In the genomic region with DNA sequence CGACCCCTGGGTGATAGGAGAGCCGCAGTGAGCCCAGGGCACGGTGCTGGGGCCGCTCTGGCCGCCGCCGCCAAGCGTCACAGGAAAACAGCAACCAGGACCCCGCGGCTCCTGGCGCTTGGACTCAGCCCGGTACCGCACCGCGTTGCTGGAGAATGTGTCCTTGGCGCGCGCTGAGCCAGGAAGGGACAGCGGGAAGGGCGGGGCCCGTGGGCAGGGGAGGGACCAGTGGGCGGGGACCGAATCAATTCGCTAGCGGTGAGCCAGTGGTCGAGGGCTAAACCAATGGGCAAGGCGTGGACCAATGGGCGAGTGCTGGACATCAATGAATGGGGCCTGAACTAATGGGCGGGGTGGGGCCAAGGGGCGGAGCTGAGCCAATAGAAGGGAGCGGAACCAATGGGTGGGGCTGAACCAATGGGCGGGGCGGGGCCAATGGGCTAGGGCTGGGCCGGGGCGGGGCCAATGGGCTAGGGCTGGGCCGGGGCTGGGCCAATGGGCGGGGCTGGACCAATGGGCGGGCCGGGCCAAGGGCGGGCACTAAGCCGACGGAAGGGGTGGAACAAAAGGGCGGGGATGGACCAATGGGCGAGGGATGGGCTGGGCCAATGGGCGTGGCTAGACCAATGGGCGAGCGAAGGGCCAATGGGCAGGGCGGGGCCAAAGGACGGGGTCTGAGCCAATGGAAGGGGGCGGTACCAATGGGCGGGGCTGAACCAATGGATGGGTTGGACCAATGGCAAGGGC, we compare ENCODE assay signal across 8 cellular contexts. TPM values are rescaled to one million over a fixed set of nuclear protein-coding genes. Genes with fewer than 3 reads are reported as not detected.
DNase-seq lines count a peak whose midpoint lies in the region; ATAC-seq, FAIRE-seq and TF ChIP-seq lines count a peak whose summit lies in the region.

No MANE protein-coding gene starts in this region.

- intact Hi-C loops in aorta (cut with DNase I): loop anchor here in 1 of 2 donors (1.0 kb wide), 1 partner anchor 22 kb away; a partner anchor contains a TSS

- FAIRE-seq in astrocyte (lab: Jason Lieb, UNC): no peak

- no peaks in the 10 kb centered on the region for H3K79me2 ChIP-seq in astrocyte (ENCODE audit: insufficient read depth, low read length)

- H3K9ac ChIP-seq in astrocyte (ENCODE audit: low read length): peak overlapping the region; percentile 88

- no peaks in the 10 kb centered on the region for H4K20me1 ChIP-seq in astrocyte (ENCODE audit: insufficient read depth, low read length)

- H3K4me2 ChIP-seq in astrocyte (ENCODE audit: low read length): peak overlapping the region; percentile 100

- H3K4me1 ChIP-seq in astrocyte (ENCODE audit: insufficient read depth, low read length): peaks cover 16% of the 10 kb centered on the region
- H3K4me1 ChIP-seq in aorta (ENCODE audit: control insufficient read depth in 1 of 2, insufficient read depth in 2 of 2, low read length in 2 of 2): no peaks in the 10 kb centered on the region

- in situ Hi-C loops in GM13976 (cut with MboI; ENCODE audit: low sequenced_read_pairs, unreplicated experiment): no loop called here

- peaks cover 3% of the 10 kb centered on the region for H3K36me3 Mint-ChIP-seq in astrocyte (ENCODE audit: low read depth, unreplicated experiment)

- H3K9me3 ChIP-seq in astrocyte (ENCODE audit: insufficient read depth, low read depth, low read length): no peaks in the 10 kb centered on the region
- no peaks in the 10 kb centered on the region for H3K9me3 ChIP-seq in aorta (ENCODE audit: control insufficient read depth, low read length)

- H3K27ac ChIP-seq in astrocyte (ENCODE audit: low read depth, low read length): peak overlapping the region; percentile 52
- peak overlapping the region in 1 of 2 donors; percentile 83 for H3K27ac ChIP-seq in aorta (ENCODE audit: low read depth in 1 of 2, low read length in 2 of 2)

- peaks cover 15% of the 10 kb centered on the region for H3K4me1 Mint-ChIP-seq in astrocyte (ENCODE audit: low read depth, unreplicated experiment)

- H3K27me3 ChIP-seq in astrocyte (ENCODE audit: insufficient read depth, low read length) (no peaks in the 10 kb centered on the region), aorta (ENCODE audit: control insufficient read depth in 1 of 2, insufficient read depth in 2 of 2, low read length in 1 of 2) (peaks cover 0 to 2% of the 10 kb centered on the region in 2 donors)

- peak overlapping the region; percentile 87 for H3K4me3 ChIP-seq in astrocyte (ENCODE audit: insufficient read depth, low read depth, low read length)
- H3K4me3 ChIP-seq in aorta (ENCODE audit: low read length in 2 of 2): peak overlapping the region; percentile 66 to 70

- H3K36me3 ChIP-seq in astrocyte (ENCODE audit: insufficient read depth, low read length) (no peaks in the 10 kb centered on the region), aorta (ENCODE audit: control insufficient read depth in 1 of 2, insufficient read depth in 2 of 2, low read length in 1 of 2) (no peaks in the 10 kb centered on the region)

- H2AFZ ChIP-seq in astrocyte (ENCODE audit: low read depth, low read length): peak overlapping the region; percentile 37

- peak; percentile 65 for ATAC-seq in HG02852 (IDR thresholded peaks at IDR 0.05; ENCODE audit: unreplicated experiment)
- peak; percentile 95 for ATAC-seq in aorta (ENCODE audit: low FRiP score)

- no peaks in the 10 kb centered on the region for H3K9me3 Mint-ChIP-seq in astrocyte (ENCODE audit: unreplicated experiment)

- H3K4me3 Mint-ChIP-seq in astrocyte (ENCODE audit: unreplicated experiment): peak overlapping the region; percentile 95

- no peak for TF ChIP-seq CTCF in GM13976 (IDR thresholded peaks at IDR 0.05; ENCODE audit: borderline replicate concordance, control extremely low read depth, extremely low read depth, insufficient read depth, missing control alignments)
- no peak for TF ChIP-seq CTCF in astrocyte (IDR thresholded peaks at IDR 0.05; ENCODE audit: insufficient read depth, low read depth, low read length)

- WGBS in aorta, 2 donors: 0 to 1% methylated on average over 46 to 51 of the region's 51 CpGs

- DNase-seq in GM13976 (ENCODE audit: low spot score) (peak; percentile 100), NCI-H1694 (lab: John Stamatoyannopoulos, UW) (peak; percentile 98), T-helper 2 cell (peak; percentile 84 to 95 (median 89)), astrocyte (ENCODE audit: low read depth) (peak; percentile 98), hepatic stellate cell (ENCODE audit: low spot score) (peak; percentile 99), putamen (ENCODE audit: low spot score) (peak; percentile 99), aorta (peak; percentile 99 to 100)

- no peaks in the 10 kb centered on the region for H3K27me3 Mint-ChIP-seq in astrocyte (ENCODE audit: low read depth, unreplicated experiment)

- peak overlapping the region; percentile 94 for H3K27ac Mint-ChIP-seq in astrocyte (ENCODE audit: unreplicated experiment)

RNA-seq across cellular contexts. Expression of a gene that starts 6.3 kb away (rescaled TPM):
- total RNA-seq in astrocyte: 53.4 and 58.9 TPM in 2 replicates
- 10 to 100 TPM; 40.6 to 72.4 TPM for total RNA-seq in aorta
- 100 to 1,000 TPM in 1 of 2 donors, 10 to 100 TPM in 1; 24.2 to 103 TPM for polyA plus RNA-seq in aorta

RNA-seq across cellular contexts. Expression of a gene that starts 22.4 kb away (rescaled TPM):
- 36.5 and 40.7 TPM in 2 replicates for total RNA-seq in astrocyte
- 10 to 100 TPM; 11.5 to 14.6 TPM for total RNA-seq in aorta
- polyA plus RNA-seq in aorta: 10 to 100 TPM; 18.8 to 32.6 TPM

RNA-seq across cellular contexts. Expression of a gene that starts 47.4 kb away (rescaled TPM):
- total RNA-seq in astrocyte (0.58 and 1.5 TPM in 2 replicates), aorta (not detected)
- 1 to 10 TPM in 1 of 2 donors, under 1 TPM in 1; 0.31 to 1.5 TPM for polyA plus RNA-seq in aorta

RNA-seq across cellular contexts. Expression of a gene that starts 58.7 kb away (rescaled TPM):
- total RNA-seq in astrocyte: 7.5 and 8.0 TPM in 2 replicates
- not detected for total RNA-seq in aorta
- polyA plus RNA-seq in aorta: not detected
